18 cellular contexts compared by ENCODE assay signal in genomic region chr12:80877706-80878384, GRCh38. TPM values are rescaled to one million over a fixed set of nuclear protein-coding genes. Genes with fewer than 3 reads are reported as not detected.
DNase-seq lines count a peak whose midpoint lies in the region; ATAC-seq, FAIRE-seq and TF ChIP-seq lines count a peak whose summit lies in the region.
"Had no signal": no experiment of that assay in that cellular context is flagged by ENCODE, and none has a peak within 500 bp of the region (broad histone marks: within the 10 kb centered on the region; RNA-seq: fewer than 3 reads in every experiment).

No MANE protein-coding gene starts in this region.

- ATAC-seq in HepG2 (no peak), left lobe of liver (peak; percentile 30), GM18505 (IDR thresholded peaks at IDR 0.05; ENCODE audit: unreplicated experiment) (no peak)
- ATAC-seq: A549, lower lobe of right lung had no signal

- H3K27me3 ChIP-seq in liver (ENCODE audit: control insufficient read depth in 4 of 4, insufficient read depth in 4 of 4, low read length in 3 of 4) (no peaks in the 10 kb centered on the region), HepG2 (ENCODE audit: control insufficient read depth in 1 of 2, insufficient read depth in 2 of 2, low read length in 2 of 2) (no peaks in the 10 kb centered on the region)
- H3K27me3 ChIP-seq: breast epithelium had no signal

- CTCF ChIA-PET in HepG2 (lab: Yijun Ruan, JAX; ENCODE audit: low intra/inter-chr PET ratio, low total read pairs), result no interaction called here

- TF ChIP-seq EP300 in HepG2 (IDR thresholded peaks at IDR 0.05; ENCODE audit: low read depth in 2 of 2, low read length in 2 of 2) (no peak), HepG2 (CRISPR knock-in tag; IDR thresholded peaks at IDR 0.05; ENCODE audit: borderline replicate concordance) (no peak)

- no peak overlapping the region for H2AFZ ChIP-seq in HepG2 (ENCODE audit: low read length)

- H3K9me3 ChIP-seq in liver (ENCODE audit: control insufficient read depth in 4 of 4, low read length in 3 of 4) (no peaks in the 10 kb centered on the region), HepG2 (ENCODE audit: low read length) (no peaks in the 10 kb centered on the region)
- H3K9me3 ChIP-seq: A549, breast epithelium, lower lobe of right lung had no signal

- no peak for TF ChIP-seq POLR2A in HepG2 (IDR thresholded peaks at IDR 0.05; ENCODE audit: insufficient read depth in 1 of 2, low read depth in 2 of 2, low read length in 2 of 2)
- no peak for TF ChIP-seq POLR2A in GM18505 (IDR thresholded peaks at IDR 0.05; ENCODE audit: borderline replicate concordance, extremely low read depth, insufficient read depth, insufficient read length)

- peak in 1 of 2 donors; percentile 8 for TF ChIP-seq RAD21 in liver (IDR thresholded peaks at IDR 0.05)
- TF ChIP-seq RAD21 in HepG2 (CRISPR knock-in tag; IDR thresholded peaks at IDR 0.05), result no peak

- no peak for FAIRE-seq in HepG2 (lab: Jason Lieb, UNC)
- FAIRE-seq: A549, endometrium had no signal

- H3K9ac ChIP-seq in liver (ENCODE audit: low read depth in 1 of 2, low read length in 2 of 2) (no peak overlapping the region), HepG2 (ENCODE audit: insufficient read depth, low read depth, low read length) (no peak overlapping the region)

- in situ Hi-C loops in HepG2 (cut with HindIII; ENCODE audit: extremely low pct_ligation_motif_present, low pct_unique_long_range_greater_than_20kb), result no loop called here

- H3K4me2 ChIP-seq in HepG2 (ENCODE audit: low read depth, low read length), result no peak overlapping the region
- H3K4me2 ChIP-seq: A549 had no signal

- no peak overlapping the region for H3K4me3 ChIP-seq in liver (ENCODE audit: low read depth in 1 of 3, low read length in 3 of 3)
- no peak overlapping the region for H3K4me3 ChIP-seq in HepG2 (replicated peaks in 1 of 3; ENCODE audit: insufficient read depth in 1 of 3, low read depth in 2 of 3, low read length in 3 of 3)
- no peak overlapping the region for H3K4me3 ChIP-seq in choroid plexus epithelial cell (ENCODE audit: low read depth, low read length)
- H3K4me3 ChIP-seq: A549, breast epithelium, lower lobe of right lung had no signal

- BruUV-seq in HepG2 (replicated peaks; lab: Mats Ljungman, UMichigan), result no TSS peak

- TF ChIP-seq CTCF in liver (IDR thresholded peaks at IDR 0.05; ENCODE audit: low read depth, low read length, missing input control), result no peak
- no peak for TF ChIP-seq CTCF in HepG2 (CRISPR knock-in tag; IDR thresholded peaks at IDR 0.05)
- TF ChIP-seq CTCF in choroid plexus epithelial cell (conservative IDR thresholded peaks at IDR 0.05; ENCODE audit: low read depth, low read length), result no peak

- no peaks in the 10 kb centered on the region for H3K79me2 ChIP-seq in HepG2 (ENCODE audit: insufficient read depth, low read length)

- no peaks in the 10 kb centered on the region for H3K4me1 ChIP-seq in liver (ENCODE audit: control insufficient read depth in 4 of 4, insufficient read depth in 4 of 4, low read length in 3 of 4)
- H3K4me1 ChIP-seq in HepG2 (ENCODE audit: insufficient read depth, low read length), result no peaks in the 10 kb centered on the region
- H3K4me1 ChIP-seq: A549, breast epithelium, lower lobe of right lung had no signal

- H4K20me1 ChIP-seq in HepG2 (ENCODE audit: insufficient read depth, low read length), result no peaks in the 10 kb centered on the region

- WGBS in liver, result 47% methylated on average over 2 of the region's 2 CpGs
- WGBS in HepG2 (ENCODE audit: low lambda C conversion rate), result 95% methylated on average over 2 of the region's 2 CpGs

- POLR2A ChIA-PET in HepG2 (lab: Yijun Ruan, JAX), result no interaction called here

- H3K27ac ChIP-seq in liver (ENCODE audit: low read depth in 1 of 2, low read length in 2 of 2), result peak overlapping the region in 1 of 2 donors; percentile 12
- H3K27ac ChIP-seq in HepG2 (ENCODE audit: extremely low read length, insufficient read depth, low read length), result no peak overlapping the region
- H3K27ac ChIP-seq: A549, HL-60, lower lobe of right lung had no signal

- H3K36me3 ChIP-seq in liver (ENCODE audit: control insufficient read depth in 4 of 4, insufficient read depth in 3 of 4, low read depth in 1 of 4, low read length in 3 of 4) (no peaks in the 10 kb centered on the region), HepG2 (replicated peaks in 1 of 2; ENCODE audit: control insufficient read depth in 1 of 2, insufficient read depth in 2 of 2, low read length in 2 of 2) (no peaks in the 10 kb centered on the region; a peak in 1 of 5 replicates)
- H3K36me3 ChIP-seq: breast epithelium, lower lobe of right lung had no signal

- DNase-seq in HepG2 (ENCODE audit: low spot score) (no peak), choroid plexus epithelial cell (ENCODE audit: low read depth) (peak; percentile 66), left lobe of liver (ENCODE audit: low spot score) (no peak), midbrain (lab: John Stamatoyannopoulos, UW) (no peak), NCI-H128 (lab: John Stamatoyannopoulos, UW; ENCODE audit: unreplicated experiment) (no peak)
- no peak for DNase-seq in central memory CD4-positive, alpha-beta T cell
- DNase-seq: CD8-positive, alpha-beta memory T cell; H7; Karpas-422; lower lobe of right lung; occipital lobe; stimulated activated CD4-positive, alpha-beta T cell treated with anti-CD3 and anti-CD28 coated beads, Interleukin-15, amount 100 ng/mL, for 24 hours had no signal

- intact Hi-C loops in HepG2 (cut with micrococcal nuclease; ENCODE audit: unreplicated experiment), result no loop called here

TF ChIP-seq in liver, 16 proteins besides CTCF, POLR2A, EP300 and RAD21 (continues in another document):
- TF ChIP-seq GABPA (IDR thresholded peaks at IDR 0.05 in 1 of 2, conservative IDR thresholded peaks at IDR 0.05 in 1 of 2) (no peak), TAF1 (conservative IDR thresholded peaks at IDR 0.05) (no peak), HNF4A (conservative IDR thresholded peaks at IDR 0.05) (no peak), HNF4G (IDR thresholded peaks at IDR 0.05) (no peak), JUND (IDR thresholded peaks at IDR 0.05) (no peak), NR2F2 (IDR thresholded peaks at IDR 0.05) (no peak), RXRA (IDR thresholded peaks at IDR 0.05) (peak; percentile 51 to 76)
- TF ChIP-seq, protein P1, sequence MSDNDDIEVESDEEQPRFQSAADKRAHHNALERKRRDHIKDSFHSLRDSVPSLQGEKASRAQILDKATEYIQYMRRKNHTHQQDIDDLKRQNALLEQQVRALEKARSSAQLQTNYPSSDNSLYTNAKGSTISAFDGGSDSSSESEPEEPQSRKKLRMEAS (IDR thresholded peaks at IDR 0.05), result no peak

TF ChIP-seq in HepG2, 621 proteins besides CTCF, POLR2A, EP300 and RAD21 (continues in another document):
- no peak for TF ChIP-seq RXRB (CRISPR knock-in tag; IDR thresholded peaks at IDR 0.05; ENCODE audit: borderline replicate concordance)
- TF ChIP-seq TSC22D2 (CRISPR knock-in tag; IDR thresholded peaks at IDR 0.05; ENCODE audit: borderline replicate concordance), result no peak
- no peak for TF ChIP-seq MAFF (IDR thresholded peaks at IDR 0.05; ENCODE audit: low read depth, low read length)
- TF ChIP-seq EZH2 (conservative IDR thresholded peaks at IDR 0.05; ENCODE audit: low read depth, low read length), result no peak
- no peak for TF ChIP-seq YEATS2 (CRISPR knock-in tag; IDR thresholded peaks at IDR 0.05; ENCODE audit: borderline replicate concordance)
- no peak for TF ChIP-seq WIZ (CRISPR knock-in tag; IDR thresholded peaks at IDR 0.05)
- no peak for TF ChIP-seq ZBTB3 (CRISPR knock-in tag; IDR thresholded peaks at IDR 0.05; ENCODE audit: borderline replicate concordance, low read depth)
- no peak for TF ChIP-seq ZNF678 (CRISPR knock-in tag; IDR thresholded peaks at IDR 0.05)
- TF ChIP-seq GPN1 (CRISPR knock-in tag; IDR thresholded peaks at IDR 0.05; ENCODE audit: borderline replicate concordance), result no peak

RNA-seq across cellular contexts. Expression of gene LIN7A, which starts 59.9 kb away (rescaled TPM):
- total RNA-seq in liver (10 to 100 TPM in 1 of 2 donors, 1 to 10 TPM in 1; 9.7 to 20.6 TPM), HepG2 (2016; rRNA removed; fragmentation: Illumina TruSeq; extraction: Trizol) (18.5 and 31.9 TPM in 2 replicates), left lobe of liver (9.5 TPM)
- polyA plus RNA-seq in liver (1 to 10 TPM; 6.0 to 8.6 TPM), HepG2 (2011; rRNA removed) (14.4 and 19.2 TPM in 2 replicates)
- total RNA-seq in HepG2 (2016; cell fraction: cytosol; rRNA removed; fragmentation: Illumina TruSeq; extraction: Trizol; ENCODE audit: low read depth), result 4.5 and 5.5 TPM in 2 replicates
- total RNA-seq in HepG2 (2016; cell fraction: insoluble cytoplasmic fraction; rRNA removed; fragmentation: Illumina TruSeq; extraction: Trizol), result 18.8 and 29.3 TPM in 2 replicates
- total RNA-seq in HepG2 (2016; cell fraction: membrane; rRNA removed; fragmentation: Illumina TruSeq; extraction: Trizol), result 6.1 and 6.3 TPM in 2 replicates
- total RNA-seq in HepG2 (2016; cell fraction: nucleus; rRNA removed; fragmentation: Illumina TruSeq; extraction: Trizol), result 15.4 and 20.0 TPM in 2 replicates
- polyA plus RNA-seq in HepG2 (2011; cell fraction: cytosol; rRNA removed), result 13.9 and 17.2 TPM in 2 replicates
- polyA plus RNA-seq in HepG2 (2011; cell fraction: nucleus; rRNA removed), result 10.1 and 11.0 TPM in 2 replicates
- polyA plus RNA-seq in HepG2 (2012), result 17.4 and 20.6 TPM in 2 replicates
- 3.4 and 3.8 TPM in 2 replicates for polyA plus RNA-seq in HepG2 (2016; cell fraction: cytosol; fragmentation: Illumina TruSeq; extraction: Trizol; ENCODE audit: low read depth)
- 25.6 and 26.5 TPM in 2 replicates for polyA plus RNA-seq in HepG2 (2016; cell fraction: insoluble cytoplasmic fraction; fragmentation: Illumina TruSeq; extraction: Trizol; ENCODE audit: low read depth)
- 4.4 and 5.9 TPM in 2 replicates for polyA plus RNA-seq in HepG2 (2016; cell fraction: membrane; fragmentation: Illumina TruSeq; extraction: Trizol; ENCODE audit: low read depth)
- polyA plus RNA-seq in HepG2 (2016; cell fraction: nucleus; fragmentation: Illumina TruSeq; extraction: Trizol; ENCODE audit: insufficient read depth, low read depth), result 16.7 and 18.0 TPM in 2 replicates
- polyA minus RNA-seq in HepG2 (2011; rRNA and poly(A)+ RNA removed; ENCODE audit: low replicate concordance), result 13.0 TPM in 1 of 2 replicates, not detected in the other
- polyA minus RNA-seq in HepG2 (2011; cell fraction: cytosol; rRNA and poly(A)+ RNA removed), result 15.1 and 15.6 TPM in 2 replicates
- polyA minus RNA-seq in HepG2 (2011; cell fraction: nucleus; rRNA and poly(A)+ RNA removed), result 35.3 and 37.2 TPM in 2 replicates
- total RNA-seq: CD8-positive, alpha-beta memory T cell had no signal
- polyA plus RNA-seq: CD8-positive, alpha-beta memory T cell had no signal
